Comparison of ENCODE assay signal across 31 cellular contexts in the genomic region with DNA sequence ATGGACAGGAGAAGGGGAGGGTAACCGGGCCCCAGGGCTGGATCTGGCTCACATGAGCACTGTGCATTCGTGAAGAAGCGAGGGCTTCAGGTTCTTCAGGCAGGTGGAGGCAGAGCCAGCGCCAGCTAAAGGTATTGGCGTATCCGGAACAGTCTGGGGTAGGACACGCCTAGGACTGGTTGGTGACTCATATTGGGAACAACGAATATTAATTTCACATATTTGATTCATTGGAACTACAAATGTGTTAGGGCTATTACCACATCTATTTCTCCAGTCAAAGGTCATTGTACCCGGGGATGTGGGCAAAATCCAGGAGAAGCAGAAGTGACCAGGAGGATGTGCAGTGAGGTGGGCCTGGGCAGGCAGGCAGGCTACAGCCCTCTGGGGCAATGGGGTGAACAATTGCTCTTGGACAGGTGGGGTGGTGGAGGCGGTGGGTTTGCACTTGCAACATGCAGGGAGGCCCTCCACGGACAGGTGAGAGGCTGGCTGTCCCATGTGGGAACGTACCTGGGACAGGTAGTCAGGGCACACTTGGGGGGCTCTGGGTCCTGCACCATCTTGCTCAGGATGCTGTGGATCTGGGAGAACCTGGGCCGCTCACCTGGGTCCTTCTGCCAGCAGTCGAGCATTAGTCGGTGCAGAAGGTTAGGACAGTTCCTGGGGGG. TPM values are rescaled to one million over a fixed set of nuclear protein-coding genes. Genes with fewer than 3 reads are reported as not detected.
"Had no signal": no experiment of that assay in that cellular context is flagged by ENCODE, and none has a peak within 500 bp of the region (broad histone marks: within the 10 kb centered on the region; RNA-seq: fewer than 3 reads in every experiment).

No MANE protein-coding gene starts in this region.

- H3K9me3 ChIP-seq: colonic mucosa, heart left ventricle, pancreas, right atrium auricular region, thoracic aorta had no signal

- H3K36me3 ChIP-seq: cardiac muscle cell, colonic mucosa, heart left ventricle, pancreas, right atrium auricular region, thoracic aorta had no signal

- H3K27ac ChIP-seq: cardiac muscle cell, colonic mucosa, dorsolateral prefrontal cortex, heart left ventricle, pancreas, right atrium auricular region, thoracic aorta, WERI-Rb-1 had no signal

- H3K4me3 ChIP-seq: cardiac muscle cell, colonic mucosa, dorsolateral prefrontal cortex, heart left ventricle, pancreas, right atrium auricular region, thoracic aorta had no signal

- H3K27ac Mint-ChIP-seq: activated naive CD8-positive, alpha-beta T cell; effector memory CD8-positive, alpha-beta T cell; mesothelial cell of epicardium; naive B cell; nephron progenitor cell; stimulated activated naive CD8-positive, alpha-beta T cell treated with anti-CD3 and anti-CD28 coated beads, Interleukin-15, Interleukin-2, amounts not matched to agents 100 ng/mL and 50 ng/mL, for 24 hours; T-helper 17 cell had no signal

- H3K4me1 Mint-ChIP-seq: mesothelial cell of epicardium, naive B cell, nephron progenitor cell had no signal

- DNase-seq: activated CD4-positive, alpha-beta T cell treated with anti-CD3 and anti-CD28 coated beads for 48 hours; activated CD4-positive, alpha-beta T cell treated with anti-CD3 and anti-CD28 coated beads, Interleukin-2, amount 50 U/mL, for 48 hours; activated CD8-positive, alpha-beta memory T cell treated with anti-CD3 and anti-CD28 coated beads for 24 hours; activated effector memory CD4-positive, alpha-beta T cell treated with Interleukin-2 at 50 U/mL for 16 hours; activated naive CD4-positive, alpha-beta T cell treated with Interleukin-2 at 50 U/mL for 16 hours; anterior cingulate cortex; cerebellar nuclear complex; colonic mucosa; dorsolateral prefrontal cortex; effector memory CD8-positive, alpha-beta T cell; heart left ventricle; hypothalamus; kidney glomerular epithelial cell; left ventricle myocardium superior; naive B cell; nephron progenitor cell; pancreas; stimulated activated CD4-positive, alpha-beta T cell treated with anti-CD3 and anti-CD28 coated beads, Interleukin-4, amount 100 ng/mL, for 1 hour; T-helper 17 cell; T1000; trophoblast cell; WERI-Rb-1 had no signal

- H3K9me3 Mint-ChIP-seq: effector memory CD8-positive, alpha-beta T cell; mesothelial cell of epicardium; naive B cell; nephron progenitor cell; stimulated activated naive CD8-positive, alpha-beta T cell treated with anti-CD3 and anti-CD28 coated beads, Interleukin-15, Interleukin-2, amounts not matched to agents 100 ng/mL and 50 ng/mL, for 24 hours had no signal

- ATAC-seq: activated CD4-positive, CD25-positive, alpha-beta regulatory T cell treated with anti-CD3 and anti-CD28 coated beads, Interleukin-2, amount 50 U/mL, for 24 hours; effector memory CD8-positive, alpha-beta T cell; left ventricle myocardium superior; pancreas; T-helper 17 cell had no signal

- H3K4me3 Mint-ChIP-seq: activated naive CD8-positive, alpha-beta T cell; effector memory CD8-positive, alpha-beta T cell; mesothelial cell of epicardium; naive B cell; stimulated activated naive CD8-positive, alpha-beta T cell treated with anti-CD3 and anti-CD28 coated beads, Interleukin-15, Interleukin-2, amounts not matched to agents 100 ng/mL and 50 ng/mL, for 24 hours; T-helper 17 cell had no signal

- H3K27me3 Mint-ChIP-seq: activated naive CD8-positive, alpha-beta T cell; stimulated activated naive CD8-positive, alpha-beta T cell treated with anti-CD3 and anti-CD28 coated beads, Interleukin-15, Interleukin-2, amounts not matched to agents 100 ng/mL and 50 ng/mL, for 24 hours had no signal

- H3K36me3 Mint-ChIP-seq: activated naive CD8-positive, alpha-beta T cell; mesothelial cell of epicardium; naive B cell had no signal

- H3K27me3 ChIP-seq: cardiac muscle cell, colonic mucosa, dorsolateral prefrontal cortex, pancreas, right atrium auricular region had no signal

- H3K4me1 ChIP-seq: colonic mucosa, pancreas, right atrium auricular region had no signal

RNA-seq across cellular contexts. Expression of gene EPHA10, which starts 45.9 kb away (rescaled TPM):
- total RNA-seq: cardiac muscle cell, pulmonary artery endothelial cell, subcutaneous adipose tissue, thoracic aorta had no signal
